In genomic region chr17:63474174-63474913, GRCh38 we compare ENCODE assay signal across 15 cellular contexts. TPM values are rescaled to one million over a fixed set of nuclear protein-coding genes. Genes with fewer than 3 reads are reported as not detected.
A peak's percentile ranks its signal among the peaks of the same experiment; 100 is the strongest.
DNase-seq lines count a peak whose midpoint lies in the region; ATAC-seq lines count a peak whose summit lies in the region.
"Had no signal": no experiment of that assay in that cellular context is flagged by ENCODE, and none has a peak within 500 bp of the region (broad histone marks: within the 10 kb centered on the region; RNA-seq: fewer than 3 reads in every experiment).

No MANE protein-coding gene starts in this region.

- intact Hi-C loops in Right ventricle myocardium inferior (cut with DNase I) (loop anchor here (2.0 kb wide), 1 partner anchor 28 kb away; the partner anchor contains the start of gene CYB561), cardiac septum (cut with DNase I) (no loop called here), left colon (cut with DNase I, micrococcal nuclease) (no loop called here)

- DNase-seq in Right ventricle myocardium inferior (ENCODE audit: missing footprints) (no peak), cardiac septum (ENCODE audit: low spot score) (no peak), amniotic epithelial cell (ENCODE audit: low read depth) (peak; percentile 65), left colon (peak; percentile 51 to 56), NCI-H2227 (lab: John Stamatoyannopoulos, UW; ENCODE audit: unreplicated experiment) (no peak), SKM-1 (lab: John Stamatoyannopoulos, UW; ENCODE audit: unreplicated experiment) (no peak)
- DNase-seq in activated effector memory CD4-positive, alpha-beta T cell treated with anti-CD3 and anti-CD28 coated beads, Interleukin-2, amount 50 U/mL, for 16 hours, result no peak
- DNase-seq: activated naive CD4-positive, alpha-beta T cell treated with anti-CD3 and anti-CD28 coated beads, Interleukin-2, amount 50 U/mL, for 16 hours; DMS 273 treated with DMSO at 0.1 percent for 48 hours; NCI-H1105 treated with DMSO at 0.1 percent for 48 hours; NCI-H526 treated with DMSO at 0.1 percent for 48 hours; SHP77 treated with DMSO at 0.1 percent for 48 hours; thyroid gland had no signal

- peak; percentile 32 for ATAC-seq in Right ventricle myocardium inferior
- ATAC-seq in left colon, result peak; percentile 17
- ATAC-seq in HG02870 (IDR thresholded peaks at IDR 0.05; ENCODE audit: unreplicated experiment), result no peak
- ATAC-seq: left lung had no signal

RNA-seq across cellular contexts. Expression of gene ACE, which starts 2.5 kb away (rescaled TPM):
- 4.8 TPM for total RNA-seq in Right ventricle myocardium inferior
- 11.6 TPM for total RNA-seq in cardiac septum
- 10 to 100 TPM; 27.7 to 31.9 TPM for total RNA-seq in left colon

RNA-seq across cellular contexts. Expression of gene CYB561, which starts 28.2 kb away (rescaled TPM):
- total RNA-seq in Right ventricle myocardium inferior (15.5 TPM), cardiac septum (6.8 TPM), left colon (10 to 100 TPM; 59.6 to 66.6 TPM)

RNA-seq across cellular contexts. Expression of gene KCNH6, which starts 48.8 kb away (rescaled TPM):
- not detected for total RNA-seq in Right ventricle myocardium inferior
- total RNA-seq in cardiac septum, result not detected
- 1 to 10 TPM in 1 of 2 donors, under 1 TPM in 1; 0.58 to 1.1 TPM for total RNA-seq in left colon

Comparison
In these comparisons a context has a peak if more than half of its experiments do, and no peak if none do; other contexts are left out.
1. DNase-seq: peak in amniotic epithelial cell (single experiment) and left colon (2 of 2); none in Right ventricle myocardium inferior (single experiment), cardiac septum (single experiment), NCI-H2227 (single experiment), activated effector memory CD4-positive, alpha-beta T cell treated with anti-CD3 and anti-CD28 coated beads, Interleukin-2, amount 50 U/mL, for 16 hours (single experiment) and SKM-1 (single experiment).